24 cellular contexts compared by ENCODE assay signal in the genomic region with DNA sequence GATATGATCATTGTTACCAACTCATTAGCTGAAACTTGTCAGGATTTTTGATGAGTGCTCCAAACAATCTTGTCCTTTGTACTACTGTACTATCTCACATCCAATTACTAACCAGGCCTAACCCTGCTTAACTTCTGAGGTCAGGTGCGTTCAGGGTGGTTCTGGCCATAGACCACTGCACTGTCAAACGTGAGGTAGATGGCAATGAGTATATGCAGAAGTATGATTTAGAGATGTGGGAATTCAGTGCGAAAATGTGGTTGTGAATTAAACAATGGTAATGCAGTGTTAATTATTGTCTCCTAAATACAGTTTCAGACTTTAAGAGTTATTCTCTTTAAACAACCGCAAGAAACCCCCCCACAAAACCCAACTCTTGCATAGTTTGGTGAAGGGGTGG.
"Had no signal": no experiment of that assay in that cellular context is flagged by ENCODE, and none has a peak within 500 bp of the region (broad histone marks: within the 10 kb centered on the region; RNA-seq: fewer than 3 reads in every experiment).

No MANE protein-coding gene starts in this region.

- H3K27ac ChIP-seq: breast epithelium, colonic mucosa, dorsolateral prefrontal cortex, esophagus muscularis mucosa, gastrocnemius medialis, left ventricle myocardium inferior, ovary, prostate gland, testis, uterus had no signal

- DNase-seq: activated CD8-positive, alpha-beta memory T cell treated with anti-CD3 and anti-CD28 coated beads, Interleukin-2, amount 10 ng/mL, durations not matched to agents 7 days and 5 days; activated CD8-positive, alpha-beta T cell treated with anti-CD3 and anti-CD28 coated beads for 36 hours; activated gamma-delta T cell; activated naive CD8-positive, alpha-beta T cell treated with anti-CD3 and anti-CD28 coated beads for 36 hours; activated T-cell treated with anti-CD3 and anti-CD28 coated beads for 4 hours; colonic mucosa; dorsolateral prefrontal cortex; effector memory CD8-positive, alpha-beta T cell; gastrocnemius medialis; hippocampal formation; kidney glomerular epithelial cell; left ventricle myocardium inferior; ovary; stimulated activated CD4-positive, alpha-beta T cell treated with anti-CD3 and anti-CD28 coated beads, Interleukin-2, amount 100 ng/mL, for 48 hours; stimulated activated CD8-positive, alpha-beta memory T cell treated with anti-CD3 and anti-CD28 coated beads, Interleukin-4, amount 100 ng/mL, for 48 hours; stimulated activated naive B cell treated with anti-CD40 and anti-IgM and Interleukin-4, amounts not matched to agents 10 μg/mL and 1 μg/mL and 100 μg/mL, for 72 hours; testis; uterus had no signal

- H3K9me3 Mint-ChIP-seq: activated CD8-positive, alpha-beta T cell treated with anti-CD3 and anti-CD28 coated beads for 36 hours; activated naive CD8-positive, alpha-beta T cell treated with anti-CD3 and anti-CD28 coated beads for 36 hours; activated T-helper 1 cell treated with anti-CD3 and anti-CD28 coated beads, Interleukin-12 subunit alpha, Interleukin-12 subunit beta, Interleukin-2, Interleukin-4 antibody, amounts not matched to agents 30 ng/mL and 10 ng/mL and 1 ng/mL, durations not matched to agents 14 hours and 24 hours and 36 hours; effector memory CD8-positive, alpha-beta T cell; natural killer cell treated with Interleukin-12 subunit alpha and Interleukin-12 subunit beta and Interleukin-15 and Interleukin-18, amount 100 ng/mL, for 72 hours; stimulated activated naive B cell treated with anti-CD40 and anti-IgM and Interleukin-4, amounts not matched to agents 10 μg/mL and 1 μg/mL and 100 μg/mL, for 72 hours; WTC11 had no signal

- H3K4me3 ChIP-seq: breast epithelium, colonic mucosa, dorsolateral prefrontal cortex, esophagus muscularis mucosa, gastrocnemius medialis, left ventricle myocardium inferior, ovary, prostate gland, testis, uterus had no signal

- H3K4me1 ChIP-seq: breast epithelium, colonic mucosa, esophagus muscularis mucosa, gastrocnemius medialis, left ventricle myocardium inferior, prostate gland, testis, uterus had no signal

- H3K4me1 Mint-ChIP-seq: WTC11 had no signal

- H3K36me3 Mint-ChIP-seq: activated naive CD8-positive, alpha-beta T cell treated with anti-CD3 and anti-CD28 coated beads for 36 hours; natural killer cell treated with Interleukin-12 subunit alpha and Interleukin-12 subunit beta and Interleukin-15 and Interleukin-18, amount 100 ng/mL, for 72 hours; stimulated activated naive B cell treated with anti-CD40 and anti-IgM and Interleukin-4, amounts not matched to agents 10 μg/mL and 1 μg/mL and 100 μg/mL, for 72 hours; WTC11 had no signal

- ATAC-seq: activated CD8-positive, alpha-beta memory T cell treated with anti-CD3 and anti-CD28 coated beads, Interleukin-2, amount 10 ng/mL, durations not matched to agents 7 days and 5 days; activated CD8-positive, alpha-beta T cell treated with anti-CD3 and anti-CD28 coated beads for 36 hours; effector memory CD8-positive, alpha-beta T cell; gastrocnemius medialis; natural killer cell treated with Interleukin-12 subunit alpha and Interleukin-12 subunit beta and Interleukin-15 and Interleukin-18, amount 100 ng/mL, for 72 hours; stimulated activated naive B cell treated with anti-CD40 and anti-IgM and Interleukin-4, amounts not matched to agents 10 μg/mL and 1 μg/mL and 100 μg/mL, for 72 hours; WTC11 had no signal

- H3K36me3 ChIP-seq: breast epithelium, colonic mucosa, esophagus muscularis mucosa, gastrocnemius medialis, left ventricle myocardium inferior, ovary, prostate gland, uterus had no signal

- H3K27me3 ChIP-seq: breast epithelium, colonic mucosa, dorsolateral prefrontal cortex, esophagus muscularis mucosa, gastrocnemius medialis, ovary, testis, uterus had no signal

- H3K9me3 ChIP-seq: breast epithelium, colonic mucosa, esophagus muscularis mucosa, gastrocnemius medialis, left ventricle myocardium inferior, ovary, prostate gland, testis, uterus had no signal

- H3K27me3 Mint-ChIP-seq: activated CD8-positive, alpha-beta T cell treated with anti-CD3 and anti-CD28 coated beads for 36 hours; activated naive CD8-positive, alpha-beta T cell treated with anti-CD3 and anti-CD28 coated beads for 36 hours; effector memory CD8-positive, alpha-beta T cell had no signal

- H3K27ac Mint-ChIP-seq: activated CD8-positive, alpha-beta memory T cell treated with anti-CD3 and anti-CD28 coated beads, Interleukin-2, amount 10 ng/mL, durations not matched to agents 7 days and 5 days; activated CD8-positive, alpha-beta T cell treated with anti-CD3 and anti-CD28 coated beads for 36 hours; activated naive CD8-positive, alpha-beta T cell treated with anti-CD3 and anti-CD28 coated beads for 36 hours; activated T-helper 1 cell treated with anti-CD3 and anti-CD28 coated beads, Interleukin-12 subunit alpha, Interleukin-12 subunit beta, Interleukin-2, Interleukin-4 antibody, amounts not matched to agents 30 ng/mL and 10 ng/mL and 1 ng/mL, durations not matched to agents 14 hours and 24 hours and 36 hours; effector memory CD8-positive, alpha-beta T cell; natural killer cell treated with Interleukin-12 subunit alpha and Interleukin-12 subunit beta and Interleukin-15 and Interleukin-18, amount 100 ng/mL, for 72 hours; stimulated activated naive B cell treated with anti-CD40 and anti-IgM and Interleukin-4, amounts not matched to agents 10 μg/mL and 1 μg/mL and 100 μg/mL, for 72 hours; WTC11 had no signal

- H3K4me3 Mint-ChIP-seq: activated CD8-positive, alpha-beta memory T cell treated with anti-CD3 and anti-CD28 coated beads, Interleukin-2, amount 10 ng/mL, durations not matched to agents 7 days and 5 days; activated CD8-positive, alpha-beta T cell treated with anti-CD3 and anti-CD28 coated beads for 36 hours; activated naive CD8-positive, alpha-beta T cell treated with anti-CD3 and anti-CD28 coated beads for 36 hours; activated T-helper 1 cell treated with anti-CD3 and anti-CD28 coated beads, Interleukin-12 subunit alpha, Interleukin-12 subunit beta, Interleukin-2, Interleukin-4 antibody, amounts not matched to agents 30 ng/mL and 10 ng/mL and 1 ng/mL, durations not matched to agents 14 hours and 24 hours and 36 hours; effector memory CD8-positive, alpha-beta T cell; natural killer cell treated with Interleukin-12 subunit alpha and Interleukin-12 subunit beta and Interleukin-15 and Interleukin-18, amount 100 ng/mL, for 72 hours; stimulated activated naive B cell treated with anti-CD40 and anti-IgM and Interleukin-4, amounts not matched to agents 10 μg/mL and 1 μg/mL and 100 μg/mL, for 72 hours; WTC11 had no signal
